Comparison of ENCODE assay signal across 12 cellular contexts in genomic region chr6:157768863-157769551, GRCh38. TPM values are rescaled to one million over a fixed set of nuclear protein-coding genes. Genes with fewer than 3 reads are reported as not detected.
DNase-seq lines count a peak whose midpoint lies in the region; ATAC-seq and TF ChIP-seq lines count a peak whose summit lies in the region.
"Had no signal": no experiment of that assay in that cellular context is flagged by ENCODE, and none has a peak within 500 bp of the region (broad histone marks: within the 10 kb centered on the region; RNA-seq: fewer than 3 reads in every experiment).

No MANE protein-coding gene starts in this region.

- H3K27ac Mint-ChIP-seq in Calu3 (ENCODE audit: unreplicated experiment) (peak overlapping the region; percentile 53), MCF 10A (ENCODE audit: low read depth, unreplicated experiment) (no peak overlapping the region)
- H3K27ac Mint-ChIP-seq in activated T-helper 1 cell treated with anti-CD3 and anti-CD28 coated beads, Interleukin-12 subunit alpha, Interleukin-12 subunit beta, Interleukin-2, Interleukin-4 antibody, amounts not matched to agents 30 ng/mL and 10 ng/mL and 1 ng/mL, durations not matched to agents 14 hours and 24 hours and 36 hours = peak overlapping the region; percentile 68
- H3K27ac Mint-ChIP-seq in naive thymus-derived CD4-positive, alpha-beta T cell = peak overlapping the region in 8 of 9 donors; percentile 2 to 96 (median 92)

- H3K36me3 ChIP-seq in naive thymus-derived CD4-positive, alpha-beta T cell (ENCODE audit: control insufficient read depth in 2 of 3, insufficient read depth in 3 of 3, low read length in 3 of 3) = no peaks in the 10 kb centered on the region
- H3K36me3 ChIP-seq: left lung, upper lobe of left lung had no signal

- no peak for ATAC-seq in naive thymus-derived CD4-positive, alpha-beta T cell
- ATAC-seq in GM21367 (IDR thresholded peaks at IDR 0.05; ENCODE audit: unreplicated experiment) = no peak
- no peak for ATAC-seq in HG02759 (IDR thresholded peaks at IDR 0.05; ENCODE audit: unreplicated experiment)
- ATAC-seq: activated CD4-positive, CD25-positive, alpha-beta regulatory T cell treated with anti-CD3 and anti-CD28 coated beads, Interleukin-2, amount 50 U/mL, for 24 hours had no signal

- H3K4me3 ChIP-seq in HL-60 (replicated peaks; ENCODE audit: insufficient read depth, low read length) = no peak overlapping the region
- H3K4me3 ChIP-seq in naive thymus-derived CD4-positive, alpha-beta T cell (ENCODE audit: low read length) = no peak overlapping the region
- H3K4me3 ChIP-seq: left lung, upper lobe of left lung had no signal

- H3K27me3 Mint-ChIP-seq in Calu3 (ENCODE audit: unreplicated experiment) = peaks cover 15% of the 10 kb centered on the region
- H3K27me3 Mint-ChIP-seq in activated T-helper 1 cell treated with anti-CD3 and anti-CD28 coated beads, Interleukin-12 subunit alpha, Interleukin-12 subunit beta, Interleukin-2, Interleukin-4 antibody, amounts not matched to agents 30 ng/mL and 10 ng/mL and 1 ng/mL, durations not matched to agents 14 hours and 24 hours and 36 hours (ENCODE audit: insufficient read depth) = peaks cover 16% of the 10 kb centered on the region
- H3K27me3 Mint-ChIP-seq in naive thymus-derived CD4-positive, alpha-beta T cell = peaks cover 0 to 42% (median 4%) of the 10 kb centered on the region in 5 donors
- H3K27me3 Mint-ChIP-seq in MCF 10A (ENCODE audit: insufficient read depth, unreplicated experiment) = no peaks in the 10 kb centered on the region

- DNase-seq in Calu3 (no peak), HL-60 (ENCODE audit: low read depth in 1 of 2, low spot score in 1 of 2) (no peak), MCF 10A (ENCODE audit: unreplicated experiment) (no peak)
- DNase-seq in activated T-helper 1 cell treated with anti-CD3 and anti-CD28 coated beads, Interleukin-12 subunit alpha, Interleukin-12 subunit beta, Interleukin-2, Interleukin-4 antibody, amounts not matched to agents 30 ng/mL and 10 ng/mL and 1 ng/mL, durations not matched to agents 14 hours and 24 hours and 36 hours (ENCODE audit: low spot score) = no peak
- peak in 4 of 9 donors; percentile 26 to 43 (median 38) for DNase-seq in naive thymus-derived CD4-positive, alpha-beta T cell
- DNase-seq: HCEC 1CT, left lung, NCI-H524 treated with DMSO at 0.1 percent for 48 hours, upper lobe of left lung had no signal

- no peaks in the 10 kb centered on the region for H3K27me3 ChIP-seq in HL-60 (ENCODE audit: insufficient read depth, poor library complexity, severe bottlenecking)
- no peaks in the 10 kb centered on the region for H3K27me3 ChIP-seq in naive thymus-derived CD4-positive, alpha-beta T cell (ENCODE audit: control insufficient read depth in 2 of 2, insufficient read depth in 2 of 2, low read length in 2 of 2)
- H3K27me3 ChIP-seq: upper lobe of left lung had no signal

- intact Hi-C loops in Calu3 (cut with micrococcal nuclease; ENCODE audit: unreplicated experiment) = no loop called here
- intact Hi-C loops in activated T-helper 1 cell treated with anti-CD3 and anti-CD28 coated beads, Interleukin-12 subunit alpha, Interleukin-12 subunit beta, Interleukin-2, Interleukin-4 antibody, amounts not matched to agents 30 ng/mL and 10 ng/mL and 1 ng/mL, durations not matched to agents 14 hours and 24 hours and 36 hours (cut with micrococcal nuclease) = loop anchor here (10.0 kb wide), 3 partner anchors 664 to 1276 kb away; partner anchors contain the start of gene TAGAP
- intact Hi-C loops in naive thymus-derived CD4-positive, alpha-beta T cell (cut with micrococcal nuclease) = loop anchor here (2.0 to 10.0 kb wide), 4 partner anchors 34 to 1086 kb away; no protein-coding TSS in a partner anchor
- intact Hi-C loops in MCF 10A (cut with micrococcal nuclease) = no loop called here

- H3K9me3 Mint-ChIP-seq in Calu3 (ENCODE audit: low read depth, unreplicated experiment) = no peaks in the 10 kb centered on the region
- peaks cover 7% of the 10 kb centered on the region for H3K9me3 Mint-ChIP-seq in activated T-helper 1 cell treated with anti-CD3 and anti-CD28 coated beads, Interleukin-12 subunit alpha, Interleukin-12 subunit beta, Interleukin-2, Interleukin-4 antibody, amounts not matched to agents 30 ng/mL and 10 ng/mL and 1 ng/mL, durations not matched to agents 14 hours and 24 hours and 36 hours
- H3K9me3 Mint-ChIP-seq in naive thymus-derived CD4-positive, alpha-beta T cell = peaks cover 0 to 11% (median 0%) of the 10 kb centered on the region in 11 donors
- no peaks in the 10 kb centered on the region for H3K9me3 Mint-ChIP-seq in MCF 10A (ENCODE audit: unreplicated experiment)

- POLR2A ChIA-PET in naive thymus-derived CD4-positive, alpha-beta T cell (lab: Charles Lee) = interaction anchor here (0.6 to 0.8 kb wide), 2 partner anchors 21 to 39 kb away, joined by 3 to 5 read pairs; no protein-coding TSS in a partner anchor
- POLR2A ChIA-PET in MCF 10A (lab: Yijun Ruan, JAX) = no interaction called here

- peaks cover 10% of the 10 kb centered on the region for H3K36me3 Mint-ChIP-seq in Calu3 (ENCODE audit: insufficient read depth, unreplicated experiment)
- peaks cover 11% of the 10 kb centered on the region for H3K36me3 Mint-ChIP-seq in activated T-helper 1 cell treated with anti-CD3 and anti-CD28 coated beads, Interleukin-12 subunit alpha, Interleukin-12 subunit beta, Interleukin-2, Interleukin-4 antibody, amounts not matched to agents 30 ng/mL and 10 ng/mL and 1 ng/mL, durations not matched to agents 14 hours and 24 hours and 36 hours (ENCODE audit: low read depth)
- H3K36me3 Mint-ChIP-seq in naive thymus-derived CD4-positive, alpha-beta T cell = peaks cover 0 to 15% (median 0%) of the 10 kb centered on the region in 5 donors
- H3K36me3 Mint-ChIP-seq in MCF 10A (ENCODE audit: insufficient read depth, unreplicated experiment) = peaks cover 7% of the 10 kb centered on the region

- peaks cover 9 to 34% of the 10 kb centered on the region in 2 donors for H3K4me1 ChIP-seq in naive thymus-derived CD4-positive, alpha-beta T cell (ENCODE audit: control insufficient read depth in 2 of 2, insufficient read depth in 2 of 2, low read length in 2 of 2)

- peaks cover 22% of the 10 kb centered on the region for H3K4me1 Mint-ChIP-seq in Calu3 (ENCODE audit: low read depth, unreplicated experiment)
- H3K4me1 Mint-ChIP-seq in activated T-helper 1 cell treated with anti-CD3 and anti-CD28 coated beads, Interleukin-12 subunit alpha, Interleukin-12 subunit beta, Interleukin-2, Interleukin-4 antibody, amounts not matched to agents 30 ng/mL and 10 ng/mL and 1 ng/mL, durations not matched to agents 14 hours and 24 hours and 36 hours (ENCODE audit: low read depth) = peaks cover 55% of the 10 kb centered on the region
- peaks cover 36 to 69% (median 58%) of the 10 kb centered on the region in 7 donors for H3K4me1 Mint-ChIP-seq in naive thymus-derived CD4-positive, alpha-beta T cell
- peaks cover 32% of the 10 kb centered on the region for H3K4me1 Mint-ChIP-seq in MCF 10A (ENCODE audit: insufficient read depth, unreplicated experiment)

- BruUV-seq in Calu3 (replicated peaks; lab: Mats Ljungman, UMichigan) = no TSS peak
- no TSS peak for BruUV-seq in MCF 10A (replicated peaks; lab: Mats Ljungman, UMichigan)

- CTCF ChIA-PET in Calu3 (lab: Charles Lee) (no interaction called here), MCF 10A (lab: Yijun Ruan, JAX) (interaction anchor here (1.2 to 1.6 kb wide), 2 partner anchors 12 to 104 kb away, joined by 4 to 6 read pairs; no protein-coding TSS in a partner anchor)
- CTCF ChIA-PET in naive thymus-derived CD4-positive, alpha-beta T cell (lab: Charles Lee) = interaction anchor here (2.0 kb wide), 1 partner anchor 104 kb away, joined by 11 read pairs; no protein-coding TSS in a partner anchor

- H3K4me3 Mint-ChIP-seq in Calu3 (ENCODE audit: low read depth, unreplicated experiment) (no peak overlapping the region), MCF 10A (ENCODE audit: unreplicated experiment) (no peak overlapping the region)
- peak overlapping the region; percentile 55 for H3K4me3 Mint-ChIP-seq in activated T-helper 1 cell treated with anti-CD3 and anti-CD28 coated beads, Interleukin-12 subunit alpha, Interleukin-12 subunit beta, Interleukin-2, Interleukin-4 antibody, amounts not matched to agents 30 ng/mL and 10 ng/mL and 1 ng/mL, durations not matched to agents 14 hours and 24 hours and 36 hours
- peak overlapping the region; percentile 10 to 83 (median 48) for H3K4me3 Mint-ChIP-seq in naive thymus-derived CD4-positive, alpha-beta T cell

- H3K27ac ChIP-seq in HL-60 (replicated peaks) = peak overlapping the region; percentile 77; the same call in 1 of the 2 replicates
- no peak overlapping the region for H3K27ac ChIP-seq in naive thymus-derived CD4-positive, alpha-beta T cell (ENCODE audit: low read depth, low read length)

- H3K9me3 ChIP-seq in naive thymus-derived CD4-positive, alpha-beta T cell (ENCODE audit: control insufficient read depth in 2 of 3, low read length in 3 of 3) = no peaks in the 10 kb centered on the region
- H3K9me3 ChIP-seq: left lung, upper lobe of left lung had no signal

- no peak for TF ChIP-seq CTCF in Calu3 (IDR thresholded peaks at IDR 0.05; ENCODE audit: unreplicated experiment)
- no peak for TF ChIP-seq CTCF in HL-60 (IDR thresholded peaks at IDR 0.05; ENCODE audit: insufficient read depth, low read length)
- no peak for TF ChIP-seq CTCF in MCF 10A (IDR thresholded peaks at IDR 0.05; ENCODE audit: unreplicated experiment)

RNA-seq across cellular contexts. Expression of gene SNX9, which starts 54.0 kb away (rescaled TPM):
- total RNA-seq in Calu3 (2022) (16.6 and 17.7 TPM in 2 replicates), MCF 10A (2022) (33.1 and 37.4 TPM in 2 replicates)
- total RNA-seq in activated T-helper 1 cell treated with anti-CD3 and anti-CD28 coated beads, Interleukin-12 subunit alpha, Interleukin-12 subunit beta, Interleukin-2, Interleukin-4 antibody, amounts not matched to agents 30 ng/mL and 10 ng/mL and 1 ng/mL, durations not matched to agents 14 hours and 24 hours and 36 hours = 53.4 TPM in 2 replicates
- total RNA-seq in naive thymus-derived CD4-positive, alpha-beta T cell = 10 to 100 TPM; 13.4 to 39.2 (median 36.4) TPM
- polyA plus RNA-seq in naive thymus-derived CD4-positive, alpha-beta T cell = 10 to 100 TPM; 23.8 to 51.5 TPM

Comparison
In these comparisons a context has a peak if more than half of its experiments do, and no peak if none do; other contexts are left out.
1. H3K4me3 Mint-ChIP-seq: peak in activated T-helper 1 cell treated with anti-CD3 and anti-CD28 coated beads, Interleukin-12 subunit alpha, Interleukin-12 subunit beta, Interleukin-2, Interleukin-4 antibody, amounts not matched to agents 30 ng/mL and 10 ng/mL and 1 ng/mL, durations not matched to agents 14 hours and 24 hours and 36 hours (single experiment) and naive thymus-derived CD4-positive, alpha-beta T cell (10 of 10); none in Calu3 (single experiment) and MCF 10A (single experiment).
2. intact Hi-C loops: an anchor here in activated T-helper 1 cell treated with anti-CD3 and anti-CD28 coated beads, Interleukin-12 subunit alpha, Interleukin-12 subunit beta, Interleukin-2, Interleukin-4 antibody, amounts not matched to agents 30 ng/mL and 10 ng/mL and 1 ng/mL, durations not matched to agents 14 hours and 24 hours and 36 hours (10.0 kb wide) and naive thymus-derived CD4-positive, alpha-beta T cell (2.0 to 10.0 kb wide); none called in Calu3 and MCF 10A.